21 cellular contexts compared by ENCODE assay signal in genomic region chr9:106700676-106701075, GRCh38.
DNase-seq lines count a peak whose midpoint lies in the region; ATAC-seq, FAIRE-seq and TF ChIP-seq lines count a peak whose summit lies in the region.
"Had no signal": no experiment of that assay in that cellular context is flagged by ENCODE, and none has a peak within 500 bp of the region (broad histone marks: within the 10 kb centered on the region; RNA-seq: fewer than 3 reads in every experiment).

No MANE protein-coding gene starts in this region.

- POLR2A ChIA-PET in MCF 10A (lab: Yijun Ruan, JAX), result interaction anchor here (1.0 to 1.4 kb wide), 3 partner anchors 8 to 186 kb away, joined by 3 to 6 read pairs (median 3); partner anchors contain the start of gene ZNF462

- TF ChIP-seq POLR2A in breast epithelium (IDR thresholded peaks at IDR 0.05) (no peak), stomach (IDR thresholded peaks at IDR 0.05) (no peak)

- no peak for TF ChIP-seq EP300 in stomach (IDR thresholded peaks at IDR 0.05)

- H3K27me3 ChIP-seq in breast epithelium (no peaks in the 10 kb centered on the region), astrocyte (ENCODE audit: insufficient read depth, low read length) (no peaks in the 10 kb centered on the region), stomach (no peaks in the 10 kb centered on the region)
- H3K27me3 ChIP-seq: BE2C, Peyer's patch had no signal

- H2AFZ ChIP-seq in astrocyte (ENCODE audit: low read depth, low read length), result no peak overlapping the region
- H2AFZ ChIP-seq: GM23338 had no signal

- no peaks in the 10 kb centered on the region for H3K27me3 Mint-ChIP-seq in MCF 10A (ENCODE audit: insufficient read depth, unreplicated experiment)
- no peaks in the 10 kb centered on the region for H3K27me3 Mint-ChIP-seq in astrocyte (ENCODE audit: low read depth, unreplicated experiment)
- H3K27me3 Mint-ChIP-seq in activated naive CD8-positive, alpha-beta T cell treated with anti-CD3 and anti-CD28 coated beads, Interleukin-2, amount 50 U/mL, for 24 hours, result no peaks in the 10 kb centered on the region
- H3K27me3 Mint-ChIP-seq: CD4-positive, CD25-positive, alpha-beta regulatory T cell had no signal

- intact Hi-C loops in MCF 10A (cut with micrococcal nuclease) (no loop called here), breast epithelium (cut with DNase I; ENCODE audit: low total_unique reads) (no loop called here), stomach (cut with DNase I; ENCODE audit: low total_unique reads) (no loop called here)

- H3K4me3 ChIP-seq in breast epithelium (no peak overlapping the region), astrocyte (ENCODE audit: insufficient read depth, low read depth, low read length) (no peak overlapping the region), fibroblast of mammary gland (ENCODE audit: control insufficient read depth, low read depth, low read length) (no peak overlapping the region), stomach (no peak overlapping the region)
- H3K4me3 ChIP-seq: GM23338, Peyer's patch, SK-N-MC had no signal

- H3K9me3 Mint-ChIP-seq in MCF 10A (ENCODE audit: unreplicated experiment) (no peaks in the 10 kb centered on the region), astrocyte (ENCODE audit: unreplicated experiment) (peaks cover 3% of the 10 kb centered on the region)
- H3K9me3 Mint-ChIP-seq in activated naive CD8-positive, alpha-beta T cell treated with anti-CD3 and anti-CD28 coated beads, Interleukin-2, amount 50 U/mL, for 24 hours, result peaks cover 5% of the 10 kb centered on the region

- H3K9ac ChIP-seq in astrocyte (ENCODE audit: low read length), result no peak overlapping the region

- H3K36me3 Mint-ChIP-seq in MCF 10A (ENCODE audit: insufficient read depth, unreplicated experiment) (peaks cover 9% of the 10 kb centered on the region), astrocyte (ENCODE audit: low read depth, unreplicated experiment) (no peaks in the 10 kb centered on the region)
- no peaks in the 10 kb centered on the region for H3K36me3 Mint-ChIP-seq in activated naive CD8-positive, alpha-beta T cell treated with anti-CD3 and anti-CD28 coated beads, Interleukin-2, amount 50 U/mL, for 24 hours (ENCODE audit: low read depth)
- H3K36me3 Mint-ChIP-seq: CD4-positive, CD25-positive, alpha-beta regulatory T cell had no signal

- peaks cover 9% of the 10 kb centered on the region for H3K4me1 Mint-ChIP-seq in MCF 10A (ENCODE audit: insufficient read depth, unreplicated experiment)
- peaks cover 18% of the 10 kb centered on the region for H3K4me1 Mint-ChIP-seq in astrocyte (ENCODE audit: low read depth, unreplicated experiment)
- H3K4me1 Mint-ChIP-seq in activated naive CD8-positive, alpha-beta T cell treated with anti-CD3 and anti-CD28 coated beads, Interleukin-2, amount 50 U/mL, for 24 hours, result no peaks in the 10 kb centered on the region
- H3K4me1 Mint-ChIP-seq: CD4-positive, CD25-positive, alpha-beta regulatory T cell had no signal

- no peak for ATAC-seq in HG03045 (IDR thresholded peaks at IDR 0.05; ENCODE audit: unreplicated experiment)
- ATAC-seq in activated naive CD8-positive, alpha-beta T cell treated with anti-CD3 and anti-CD28 coated beads, Interleukin-2, amount 50 U/mL, for 24 hours, result no peak
- ATAC-seq: GM23338 had no signal

- H3K4me1 ChIP-seq in breast epithelium (peaks cover 0 to 10% of the 10 kb centered on the region in 2 donors), astrocyte (ENCODE audit: insufficient read depth, low read length) (peaks cover 9% of the 10 kb centered on the region), stomach (peaks cover 0 to 9% (median 4%) of the 10 kb centered on the region in 4 donors)
- H3K4me1 ChIP-seq: Caco-2, Peyer's patch had no signal

- no peaks in the 10 kb centered on the region for H3K79me2 ChIP-seq in astrocyte (ENCODE audit: insufficient read depth, low read length)

- H3K36me3 ChIP-seq in breast epithelium (no peaks in the 10 kb centered on the region), astrocyte (ENCODE audit: insufficient read depth, low read length) (no peaks in the 10 kb centered on the region), stomach (no peaks in the 10 kb centered on the region)
- H3K36me3 ChIP-seq: BE2C, Peyer's patch had no signal

- H3K27ac Mint-ChIP-seq in MCF 10A (ENCODE audit: low read depth, unreplicated experiment) (no peak overlapping the region), astrocyte (ENCODE audit: unreplicated experiment) (no peak overlapping the region)
- no peak overlapping the region for H3K27ac Mint-ChIP-seq in activated naive CD8-positive, alpha-beta T cell treated with anti-CD3 and anti-CD28 coated beads, Interleukin-2, amount 50 U/mL, for 24 hours
- H3K27ac Mint-ChIP-seq: CD4-positive, CD25-positive, alpha-beta regulatory T cell; GM23338 had no signal

- H3K27ac ChIP-seq in breast epithelium (no peak overlapping the region), astrocyte (ENCODE audit: low read depth, low read length) (no peak overlapping the region), stomach (no peak overlapping the region)
- H3K27ac ChIP-seq: Peyer's patch, SK-N-MC had no signal

- no peak for FAIRE-seq in astrocyte (lab: Jason Lieb, UNC)
- FAIRE-seq: A204.1, GM12892, GM18507 had no signal

- H3K9me3 ChIP-seq in breast epithelium (no peaks in the 10 kb centered on the region), astrocyte (ENCODE audit: insufficient read depth, low read depth, low read length) (no peaks in the 10 kb centered on the region), stomach (peaks cover 0 to 4% (median 0%) of the 10 kb centered on the region in 4 donors)
- H3K9me3 ChIP-seq: Caco-2, Peyer's patch had no signal

- no peaks in the 10 kb centered on the region for H4K20me1 ChIP-seq in astrocyte (ENCODE audit: insufficient read depth, low read length)

- TF ChIP-seq CTCF in MCF 10A (IDR thresholded peaks at IDR 0.05; ENCODE audit: unreplicated experiment) (no peak), breast epithelium (IDR thresholded peaks at IDR 0.05) (no peak), astrocyte (IDR thresholded peaks at IDR 0.05; ENCODE audit: insufficient read depth, low read depth, low read length) (no peak), fibroblast of mammary gland (conservative IDR thresholded peaks at IDR 0.05; ENCODE audit: control insufficient read depth, insufficient read depth, low read depth, low read length) (no peak), stomach (IDR thresholded peaks at IDR 0.05) (no peak)

- CTCF ChIA-PET in MCF 10A (lab: Yijun Ruan, JAX), result no interaction called here

- H3K4me3 Mint-ChIP-seq in MCF 10A (ENCODE audit: unreplicated experiment), result no peak overlapping the region
- H3K4me3 Mint-ChIP-seq in astrocyte (ENCODE audit: unreplicated experiment), result no peak overlapping the region
- no peak overlapping the region for H3K4me3 Mint-ChIP-seq in activated naive CD8-positive, alpha-beta T cell treated with anti-CD3 and anti-CD28 coated beads, Interleukin-2, amount 50 U/mL, for 24 hours
- H3K4me3 Mint-ChIP-seq: CD4-positive, CD25-positive, alpha-beta regulatory T cell; GM23338 had no signal

- no TSS peak for BruUV-seq in MCF 10A (replicated peaks; lab: Mats Ljungman, UMichigan)

- DNase-seq in MCF 10A (ENCODE audit: unreplicated experiment) (peak; percentile 31), breast epithelium (ENCODE audit: low spot score in 2 of 2) (no peak), astrocyte (ENCODE audit: low read depth) (peak; percentile 34), fibroblast of mammary gland (ENCODE audit: low read depth) (peak; percentile 70), stomach (no peak), NCI-H69 (lab: John Stamatoyannopoulos, UW) (no peak)
- no peak for DNase-seq in activated naive CD8-positive, alpha-beta T cell treated with anti-CD3 and anti-CD28 coated beads, Interleukin-2, amount 50 U/mL, for 24 hours
- DNase-seq: BE2C; Caco-2; CD4-positive, CD25-positive, alpha-beta regulatory T cell; Kasumi-1; NCI-H1105; NCI-H524; Peyer's patch; Right ventricle myocardium superior had no signal

- H3K4me2 ChIP-seq in astrocyte (ENCODE audit: low read length), result no peak overlapping the region
- H3K4me2 ChIP-seq: GM23338 had no signal

Comparison
In these comparisons a context has a peak if more than half of its experiments do, and no peak if none do; other contexts are left out.
1. DNase-seq: peak in MCF 10A (single experiment), astrocyte (single experiment) and fibroblast of mammary gland (single experiment); none in breast epithelium (0 of 2), stomach (single experiment), NCI-H69 (single experiment) and activated naive CD8-positive, alpha-beta T cell treated with anti-CD3 and anti-CD28 coated beads, Interleukin-2, amount 50 U/mL, for 24 hours (single experiment).